Comparison of ENCODE assay signal across 14 cellular contexts in genomic region chr14:100212476-100213333, GRCh38. TPM values are rescaled to one million over a fixed set of nuclear protein-coding genes. Genes with fewer than 3 reads are reported as not detected.
A peak's percentile ranks its signal among the peaks of the same experiment; 100 is the strongest.
DNase-seq lines count a peak whose midpoint lies in the region; ATAC-seq and TF ChIP-seq lines count a peak whose summit lies in the region.
"Had no signal": no experiment of that assay in that cellular context is flagged by ENCODE, and none has a peak within 500 bp of the region (broad histone marks: within the 10 kb centered on the region; RNA-seq: fewer than 3 reads in every experiment).

No MANE protein-coding gene starts in this region.

- H3K4me1 Mint-ChIP-seq in GM23338, result peaks cover 20% of the 10 kb centered on the region
- H3K4me1 Mint-ChIP-seq in activated CD4-positive, alpha-beta memory T cell treated with anti-CD3 and anti-CD28 coated beads, Interleukin-2, amount 10 ng/mL, durations not matched to agents 7 days and 5 days, result peaks cover 23% of the 10 kb centered on the region
- H3K4me1 Mint-ChIP-seq in Calu3 (ENCODE audit: low read depth, unreplicated experiment), result peaks cover 10% of the 10 kb centered on the region

- H3K9me3 Mint-ChIP-seq in GM23338, result peaks cover under 1% of the 10 kb centered on the region; the same call in 2 of the 3 replicates
- H3K9me3 Mint-ChIP-seq in activated CD4-positive, alpha-beta memory T cell treated with anti-CD3 and anti-CD28 coated beads, Interleukin-2, amount 10 ng/mL, durations not matched to agents 7 days and 5 days, result no peaks in the 10 kb centered on the region
- no peaks in the 10 kb centered on the region for H3K9me3 Mint-ChIP-seq in Calu3 (ENCODE audit: low read depth, unreplicated experiment)

- BruUV-seq in Calu3 (replicated peaks; lab: Mats Ljungman, UMichigan), result no TSS peak

- H3K36me3 ChIP-seq in BLaER1, result no peaks in the 10 kb centered on the region
- H3K36me3 ChIP-seq in GM23338 (ENCODE audit: insufficient read depth), result no peaks in the 10 kb centered on the region
- H3K36me3 ChIP-seq in mesenchymal stem cell (ENCODE audit: control insufficient read depth in 1 of 2, insufficient read depth in 2 of 2, low read depth in 1 of 2, low read length in 2 of 2), result no peaks in the 10 kb centered on the region
- H3K36me3 ChIP-seq: stomach had no signal

- H3K9ac ChIP-seq in BLaER1, result 0 out of 2 replicates have a peak overlapping the region, but pooled peaks have one; percentile 95
- H3K9ac ChIP-seq in mesenchymal stem cell (ENCODE audit: low read length), result no peak overlapping the region

- WGBS in mesenchymal stem cell, result 91% methylated on average over 4 of the region's 7 CpGs

- H3K4me2 ChIP-seq in BLaER1 (peak overlapping the region; percentile 86), GM23338 (0 out of 2 replicates have a peak overlapping the region, but pooled peaks have one; percentile 86), mesenchymal stem cell (ENCODE audit: low read length, poor library complexity, severe bottlenecking) (no peak overlapping the region)

- no peaks in the 10 kb centered on the region for H3K9me2 ChIP-seq in GM23338 (ENCODE audit: insufficient read depth)

- no peak for ATAC-seq in GM23338

- H3K9me3 ChIP-seq in BLaER1 (peaks cover 7% of the 10 kb centered on the region; the same call in 1 of the 2 replicates), mesenchymal stem cell (ENCODE audit: control insufficient read depth, low read length) (no peaks in the 10 kb centered on the region)
- H3K9me3 ChIP-seq: stomach had no signal

- H2BK5ac ChIP-seq in mesenchymal stem cell (ENCODE audit: low read depth, low read length, poor library complexity, severe bottlenecking), result no peak overlapping the region

- peak overlapping the region; percentile 67 for H2AK5ac ChIP-seq in mesenchymal stem cell (ENCODE audit: low read length, severe bottlenecking)

- H3F3A ChIP-seq in GM23338 (replicated peaks; ENCODE audit: low read depth), result peaks cover 14% of the 10 kb centered on the region

- H3K79me2 ChIP-seq in GM23338 (replicated peaks; ENCODE audit: insufficient read depth), result peaks cover 24% of the 10 kb centered on the region

- intact Hi-C loops in Calu3 (cut with micrococcal nuclease; ENCODE audit: unreplicated experiment), result no loop called here

- H3K79me1 ChIP-seq in mesenchymal stem cell (replicated peaks; ENCODE audit: low read length, poor library complexity, severe bottlenecking), result peaks cover 19% of the 10 kb centered on the region

- H2BK120ac ChIP-seq in mesenchymal stem cell (ENCODE audit: low read depth, low read length), result no peak overlapping the region

- no peak overlapping the region for H3K4me3 ChIP-seq in BLaER1
- peak overlapping the region; percentile 87 for H3K4me3 ChIP-seq in GM23338
- H3K4me3 ChIP-seq in mesenchymal stem cell (ENCODE audit: insufficient read depth in 1 of 2, low read depth in 1 of 2, low read length in 2 of 2), result no peak overlapping the region

- H2AFZ ChIP-seq in GM23338 (no peak overlapping the region), mesenchymal stem cell (ENCODE audit: low read depth, low read length) (no peak overlapping the region)

- no peak overlapping the region for H3K23ac ChIP-seq in mesenchymal stem cell (ENCODE audit: low read length in 2 of 2)

- no peak overlapping the region for H4K91ac ChIP-seq in mesenchymal stem cell (ENCODE audit: low read length)

- H3K36me3 Mint-ChIP-seq in GM23338 (ENCODE audit: low read depth) (0 out of 3 replicates have a peak, but pooled peaks cover 1% of the 10 kb centered on the region), Calu3 (ENCODE audit: insufficient read depth, unreplicated experiment) (peaks cover 19% of the 10 kb centered on the region)
- no peaks in the 10 kb centered on the region for H3K36me3 Mint-ChIP-seq in activated CD4-positive, alpha-beta memory T cell treated with anti-CD3 and anti-CD28 coated beads, Interleukin-2, amount 10 ng/mL, durations not matched to agents 7 days and 5 days (ENCODE audit: low read depth)

- peaks cover 26% of the 10 kb centered on the region for H3K4me1 ChIP-seq in BLaER1
- H3K4me1 ChIP-seq in GM23338 (ENCODE audit: insufficient read depth), result peaks cover 17% of the 10 kb centered on the region
- H3K4me1 ChIP-seq in mesenchymal stem cell (ENCODE audit: control insufficient read depth, insufficient read depth, low read depth, low read length), result peaks cover 14% of the 10 kb centered on the region

- H3K27ac ChIP-seq in BLaER1 (peak overlapping the region; percentile 98; the same call in 1 of the 2 replicates), GM23338 (ENCODE audit: low read depth) (no peak overlapping the region), mesenchymal stem cell (ENCODE audit: low read length, poor library complexity, severe bottlenecking) (no peak overlapping the region)

- POLR2A ChIA-PET in activated CD4-positive, alpha-beta memory T cell treated with anti-CD3 and anti-CD28 coated beads, Interleukin-2, amount 10 ng/mL, durations not matched to agents 7 days and 5 days (lab: Charles Lee), result interaction anchor here (0.5 to 5.2 kb wide), 7 partner anchors 10 to 163 kb away, joined by 3 to 72 read pairs (median 19); a partner anchor contains a TSS

- H3K27me3 Mint-ChIP-seq in GM23338 (ENCODE audit: insufficient read depth, low read depth, poor library complexity) (peaks cover 9% of the 10 kb centered on the region), Calu3 (ENCODE audit: unreplicated experiment) (no peaks in the 10 kb centered on the region)
- H3K27me3 Mint-ChIP-seq in activated CD4-positive, alpha-beta memory T cell treated with anti-CD3 and anti-CD28 coated beads, Interleukin-2, amount 10 ng/mL, durations not matched to agents 7 days and 5 days, result no peaks in the 10 kb centered on the region

- no peak overlapping the region for H2BK15ac ChIP-seq in mesenchymal stem cell (ENCODE audit: low read depth, poor library complexity, severe bottlenecking)

- H3K27ac Mint-ChIP-seq in GM23338 (no peak overlapping the region), Calu3 (ENCODE audit: unreplicated experiment) (no peak overlapping the region)
- no peak overlapping the region for H3K27ac Mint-ChIP-seq in activated CD4-positive, alpha-beta memory T cell treated with anti-CD3 and anti-CD28 coated beads, Interleukin-2, amount 10 ng/mL, durations not matched to agents 7 days and 5 days

- H2BK12ac ChIP-seq in mesenchymal stem cell (ENCODE audit: low read length in 2 of 2), result no peak overlapping the region

- CTCF ChIA-PET in activated CD4-positive, alpha-beta memory T cell treated with anti-CD3 and anti-CD28 coated beads, Interleukin-2, amount 10 ng/mL, durations not matched to agents 7 days and 5 days (lab: Charles Lee), result interaction anchor here (1.3 to 1.5 kb wide), 2 partner anchors 9 to 20 kb away, joined by 5 to 13 read pairs; no protein-coding TSS in a partner anchor
- CTCF ChIA-PET in Calu3 (lab: Charles Lee), result interaction anchor here (1.2 kb wide), 1 partner anchor 20 kb away, joined by 3 read pairs; no protein-coding TSS in a partner anchor

- H4K8ac ChIP-seq in mesenchymal stem cell (ENCODE audit: low read length), result no peak overlapping the region

- no peak overlapping the region for H3K14ac ChIP-seq in mesenchymal stem cell (ENCODE audit: low read length in 2 of 2)

- no peaks in the 10 kb centered on the region for H3K27me3 ChIP-seq in BLaER1
- no peaks in the 10 kb centered on the region for H3K27me3 ChIP-seq in GM23338 (ENCODE audit: insufficient read depth)
- H3K27me3 ChIP-seq in mesenchymal stem cell (ENCODE audit: control insufficient read depth in 1 of 2, insufficient read depth in 1 of 2, low read length in 2 of 2), result no peaks in the 10 kb centered on the region
- H3K27me3 ChIP-seq: dorsolateral prefrontal cortex, stomach had no signal

- H3K18ac ChIP-seq in mesenchymal stem cell (ENCODE audit: low read depth in 1 of 2, low read length in 2 of 2), result no peak overlapping the region

- no peak for DNase-seq in GM23338 (ENCODE audit: low spot score)
- no peak for DNase-seq in activated CD4-positive, alpha-beta memory T cell treated with anti-CD3 and anti-CD28 coated beads, Interleukin-2, amount 10 ng/mL, durations not matched to agents 7 days and 5 days
- no peak for DNase-seq in mesenchymal stem cell
- DNase-seq in Calu3, result no peak
- no peak for DNase-seq in islet precursor cell
- DNase-seq in DMS114 treated with DMSO at 0.1 percent for 48 hours (lab: John Stamatoyannopoulos, UW; ENCODE audit: unreplicated experiment), result no peak
- DNase-seq in kidney glomerular epithelial cell (lab: John Stamatoyannopoulos, UW), result no peak
- DNase-seq: C1 segment of cervical spinal cord, dorsolateral prefrontal cortex, foreskin fibroblast, NCI-H1092 treated with DMSO at 0.1 percent for 48 hours, NCI-H526, stomach had no signal

- TF ChIP-seq CTCF in GM23338 (conservative IDR thresholded peaks at IDR 0.05; ENCODE audit: low read depth in 2 of 2) (no peak), Calu3 (IDR thresholded peaks at IDR 0.05; ENCODE audit: unreplicated experiment) (no peak)

- H3K4ac ChIP-seq in mesenchymal stem cell (ENCODE audit: low read depth in 1 of 2, low read length in 2 of 2), result no peak overlapping the region

- H4K20me1 ChIP-seq in BLaER1 (no peaks in the 10 kb centered on the region), GM23338 (replicated peaks; ENCODE audit: insufficient read depth) (no peaks in the 10 kb centered on the region; the same call in 1 of the 2 replicates)

- H3K4me3 Mint-ChIP-seq in GM23338 (peak overlapping the region; percentile 41; the same call in 1 of the 3 replicates), Calu3 (ENCODE audit: low read depth, unreplicated experiment) (no peak overlapping the region)
- H3K4me3 Mint-ChIP-seq in activated CD4-positive, alpha-beta memory T cell treated with anti-CD3 and anti-CD28 coated beads, Interleukin-2, amount 10 ng/mL, durations not matched to agents 7 days and 5 days, result peak overlapping the region; percentile 65

RNA-seq across cellular contexts. Expression of gene YY1, which starts 26.2 kb away (rescaled TPM):
- total RNA-seq in GM23338 (2014; rRNA removed; shearing (Covaris generic)), result 79.5 and 88.2 TPM in 2 replicates
- polyA plus RNA-seq in GM23338 (2016; fragmentation: Nextera tagmentation; extraction: Ambion mirVana), result 126 and 128 TPM in 2 replicates
- 10 to 100 TPM; 94.0 to 95.6 TPM for total RNA-seq in activated CD4-positive, alpha-beta memory T cell treated with anti-CD3 and anti-CD28 coated beads, Interleukin-2, amount 10 ng/mL, durations not matched to agents 7 days and 5 days
- polyA plus RNA-seq in mesenchymal stem cell (2013, experiment 1 of 2), result 111 TPM
- polyA plus RNA-seq in mesenchymal stem cell (2013, experiment 2 of 2), result 112 TPM
- 99.0 and 100.0 TPM in 2 replicates for total RNA-seq in Calu3 (2022)

RNA-seq across cellular contexts. Expression of gene DEGS2, which starts 53.3 kb away (rescaled TPM):
- 0.35 and 0.63 TPM in 2 replicates for total RNA-seq in GM23338 (2014; rRNA removed; shearing (Covaris generic))
- polyA plus RNA-seq in GM23338 (2016; fragmentation: Nextera tagmentation; extraction: Ambion mirVana), result 1.0 and 2.2 TPM in 2 replicates
- total RNA-seq in activated CD4-positive, alpha-beta memory T cell treated with anti-CD3 and anti-CD28 coated beads, Interleukin-2, amount 10 ng/mL, durations not matched to agents 7 days and 5 days, result under 1 TPM; 0.20 to 0.25 TPM
- polyA plus RNA-seq in mesenchymal stem cell (2013, experiment 1 of 2), result not detected
- polyA plus RNA-seq in mesenchymal stem cell (2013, experiment 2 of 2), result not detected
- 2.5 and 4.3 TPM in 2 replicates for total RNA-seq in Calu3 (2022)
